Comparison of ENCODE assay signal across 16 cellular contexts in the genomic region with DNA sequence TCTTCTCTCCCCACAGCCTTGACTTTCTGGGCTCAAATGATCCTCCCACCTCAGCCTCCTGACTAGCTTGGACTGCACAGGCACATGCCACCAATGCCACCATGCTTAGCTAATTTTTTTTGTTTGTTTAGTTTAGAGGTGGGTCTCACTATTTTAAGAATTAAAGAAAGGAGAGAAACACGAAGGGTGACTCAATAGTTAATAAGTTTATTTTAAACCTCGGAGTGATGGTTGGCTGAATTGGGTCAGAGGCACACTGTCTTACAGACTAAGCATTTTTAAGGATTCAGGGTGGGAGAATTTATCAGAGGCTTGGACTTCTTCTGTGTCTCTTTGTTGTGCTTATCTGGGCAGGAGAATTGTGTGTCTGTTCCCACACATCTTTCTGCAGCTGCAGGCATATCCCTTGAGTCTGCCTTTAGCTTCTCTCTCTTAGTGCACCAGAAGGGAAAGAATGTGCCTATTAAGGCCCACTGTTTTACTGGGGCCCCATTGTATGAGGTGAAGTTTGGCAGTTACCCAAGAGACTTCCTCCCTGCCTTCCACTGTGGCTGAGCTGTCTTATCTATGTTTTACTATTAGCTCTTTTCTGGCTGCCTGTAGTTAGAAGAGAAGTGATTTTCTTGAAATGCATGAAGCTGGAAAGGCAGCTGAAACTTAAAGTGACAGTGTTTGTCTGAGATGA.
DNase-seq lines count a peak whose midpoint lies in the region; ATAC-seq and TF ChIP-seq lines count a peak whose summit lies in the region.
"Had no signal": no experiment of that assay in that cellular context is flagged by ENCODE, and none has a peak within 500 bp of the region (broad histone marks: within the 10 kb centered on the region; RNA-seq: fewer than 3 reads in every experiment).

No MANE protein-coding gene starts in this region.

- no peak overlapping the region for H3K27ac ChIP-seq in esophagus muscularis mucosa (replicated peaks in 1 of 4)
- H3K27ac ChIP-seq in MM.1S (ENCODE audit: low read length) = no peak overlapping the region

- H2AFZ ChIP-seq in MM.1S (ENCODE audit: low read length) = no peak overlapping the region

- no peak for ATAC-seq in GM21526 (IDR thresholded peaks at IDR 0.05; ENCODE audit: low FRiP score, unreplicated experiment)
- ATAC-seq: CD8-positive, alpha-beta T cell; HCT116; PC-3 had no signal

- peak; percentile 63 for DNase-seq in ACHN
- DNase-seq in GM12865 (ENCODE audit: low read depth) = peak; percentile 1
- peak; percentile 40 for DNase-seq in NOMO-1 treated with DMSO at 0.1 percent for 48 hours (lab: John Stamatoyannopoulos, UW; ENCODE audit: unreplicated experiment)
- DNase-seq in esophagus muscularis mucosa (ENCODE audit: extremely low spot score) = peak; percentile 45
- DNase-seq in MM.1S = no peak
- DNase-seq in NCI-H2171 (lab: John Stamatoyannopoulos, UW) = no peak
- no peak for DNase-seq in activated T-helper 2 cell treated with anti-CD3 and anti-CD28 coated beads, Interferon-gamma antibody, Interleukin-2, Interleukin-4, amounts not matched to agents 10 μg/mL and 5 μg/mL and 100 μg/mL, durations not matched to agents 14 hours and 24 hours and 36 hours (ENCODE audit: low spot score)
- DNase-seq: CD8-positive, alpha-beta T cell; GOT3; KBM-7; NCI-H1436; NCI-H1930; NCI-H526 treated with DMSO at 0.1 percent for 48 hours; PC-3 had no signal

- intact Hi-C loops in esophagus muscularis mucosa (cut with DNase I) = no loop called here
- intact Hi-C loops in activated T-helper 2 cell treated with anti-CD3 and anti-CD28 coated beads, Interferon-gamma antibody, Interleukin-2, Interleukin-4, amounts not matched to agents 10 μg/mL and 5 μg/mL and 100 μg/mL, durations not matched to agents 14 hours and 24 hours and 36 hours (cut with micrococcal nuclease) = no loop called here

- H3K9me3 ChIP-seq in esophagus muscularis mucosa (no peaks in the 10 kb centered on the region), MM.1S (replicated peaks; ENCODE audit: insufficient read depth, low read length) (no peaks in the 10 kb centered on the region)

- H3K27me3 Mint-ChIP-seq in activated T-helper 2 cell treated with anti-CD3 and anti-CD28 coated beads, Interferon-gamma antibody, Interleukin-2, Interleukin-4, amounts not matched to agents 10 μg/mL and 5 μg/mL and 100 μg/mL, durations not matched to agents 14 hours and 24 hours and 36 hours (ENCODE audit: low read depth) = no peaks in the 10 kb centered on the region

- H3K27ac Mint-ChIP-seq in activated T-helper 2 cell treated with anti-CD3 and anti-CD28 coated beads, Interferon-gamma antibody, Interleukin-2, Interleukin-4, amounts not matched to agents 10 μg/mL and 5 μg/mL and 100 μg/mL, durations not matched to agents 14 hours and 24 hours and 36 hours = no peak overlapping the region
- H3K27ac Mint-ChIP-seq: CD8-positive, alpha-beta T cell had no signal

- 43% methylated on average over 2 of the region's 2 CpGs for WGBS in esophagus muscularis mucosa

- no peak overlapping the region for H3K4me2 ChIP-seq in MM.1S (ENCODE audit: low read depth, low read length)

- no peak overlapping the region for H3K4me3 Mint-ChIP-seq in activated T-helper 2 cell treated with anti-CD3 and anti-CD28 coated beads, Interferon-gamma antibody, Interleukin-2, Interleukin-4, amounts not matched to agents 10 μg/mL and 5 μg/mL and 100 μg/mL, durations not matched to agents 14 hours and 24 hours and 36 hours (ENCODE audit: low read depth)
- H3K4me3 Mint-ChIP-seq: CD8-positive, alpha-beta T cell had no signal

- peaks cover 53% of the 10 kb centered on the region for H3K9me3 Mint-ChIP-seq in activated T-helper 2 cell treated with anti-CD3 and anti-CD28 coated beads, Interferon-gamma antibody, Interleukin-2, Interleukin-4, amounts not matched to agents 10 μg/mL and 5 μg/mL and 100 μg/mL, durations not matched to agents 14 hours and 24 hours and 36 hours

- H3K9ac ChIP-seq in MM.1S (ENCODE audit: low read length) = no peak overlapping the region

- in situ Hi-C loops in ACHN (cut with HindIII; ENCODE audit: low pct_ligation_motif_present, low pct_unique_long_range_greater_than_20kb, low sequenced_read_pairs) = loop anchor here (25.0 kb wide), 1 partner anchor 131 kb away; no protein-coding TSS in a partner anchor

- H3K4me1 ChIP-seq in esophagus muscularis mucosa (no peaks in the 10 kb centered on the region), MM.1S (ENCODE audit: low read length) (no peaks in the 10 kb centered on the region)

- H3K4me1 Mint-ChIP-seq in activated T-helper 2 cell treated with anti-CD3 and anti-CD28 coated beads, Interferon-gamma antibody, Interleukin-2, Interleukin-4, amounts not matched to agents 10 μg/mL and 5 μg/mL and 100 μg/mL, durations not matched to agents 14 hours and 24 hours and 36 hours (ENCODE audit: low read depth) = no peaks in the 10 kb centered on the region

- H3K27me3 ChIP-seq in esophagus muscularis mucosa (no peaks in the 10 kb centered on the region), MM.1S (replicated peaks; ENCODE audit: insufficient read depth, low read length) (no peaks in the 10 kb centered on the region)

- H3K79me2 ChIP-seq in MM.1S (ENCODE audit: low read length) = no peaks in the 10 kb centered on the region

- H4K20me1 ChIP-seq in MM.1S (ENCODE audit: insufficient read depth, low read length) = no peaks in the 10 kb centered on the region

- no peaks in the 10 kb centered on the region for H3F3A ChIP-seq in MM.1S (ENCODE audit: insufficient read depth, low read length)

- TF ChIP-seq POLR2A in esophagus muscularis mucosa (IDR thresholded peaks at IDR 0.05; ENCODE audit: low read depth) = no peak

- TF ChIP-seq CTCF in GM12865 (IDR thresholded peaks at IDR 0.05; ENCODE audit: insufficient read depth, low read depth, low read length, missing control alignments) = no peak
- no peak for TF ChIP-seq CTCF in esophagus muscularis mucosa (IDR thresholded peaks at IDR 0.05)
- no peak for TF ChIP-seq CTCF in MM.1S (IDR thresholded peaks at IDR 0.05; ENCODE audit: low read length)

- H3K4me3 ChIP-seq in GM12865 (ENCODE audit: low read depth, low read length) = no peak overlapping the region
- no peak overlapping the region for H3K4me3 ChIP-seq in esophagus muscularis mucosa
- H3K4me3 ChIP-seq in MM.1S (ENCODE audit: low read length) = no peak overlapping the region

- no peaks in the 10 kb centered on the region for H3K36me3 Mint-ChIP-seq in activated T-helper 2 cell treated with anti-CD3 and anti-CD28 coated beads, Interferon-gamma antibody, Interleukin-2, Interleukin-4, amounts not matched to agents 10 μg/mL and 5 μg/mL and 100 μg/mL, durations not matched to agents 14 hours and 24 hours and 36 hours (ENCODE audit: low read depth)
- H3K36me3 Mint-ChIP-seq: CD8-positive, alpha-beta T cell had no signal

- H3K9me2 ChIP-seq in MM.1S (replicated peaks; ENCODE audit: insufficient read depth, low read length) = no peaks in the 10 kb centered on the region

- H3K36me3 ChIP-seq in esophagus muscularis mucosa (no peaks in the 10 kb centered on the region), MM.1S (replicated peaks; ENCODE audit: insufficient read depth, low read length) (no peaks in the 10 kb centered on the region)

- TF ChIP-seq EP300 in esophagus muscularis mucosa (IDR thresholded peaks at IDR 0.05) = no peak

Comparison
In these comparisons a context has a peak if more than half of its experiments do, and no peak if none do; other contexts are left out.
1. DNase-seq: peak in ACHN (single experiment), GM12865 (single experiment), NOMO-1 treated with DMSO at 0.1 percent for 48 hours (single experiment) and esophagus muscularis mucosa (single experiment); none in MM.1S (single experiment), NCI-H2171 (single experiment) and activated T-helper 2 cell treated with anti-CD3 and anti-CD28 coated beads, Interferon-gamma antibody, Interleukin-2, Interleukin-4, amounts not matched to agents 10 μg/mL and 5 μg/mL and 100 μg/mL, durations not matched to agents 14 hours and 24 hours and 36 hours (single experiment).